15 cellular contexts compared by ENCODE assay signal in genomic region chr21:38927776-38928175, GRCh38.
A peak's percentile ranks its signal among the peaks of the same experiment; 100 is the strongest.
DNase-seq lines count a peak whose midpoint lies in the region; ATAC-seq and TF ChIP-seq lines count a peak whose summit lies in the region.
"Had no signal": no experiment of that assay in that cellular context is flagged by ENCODE, and none has a peak within 500 bp of the region (broad histone marks: within the 10 kb centered on the region; RNA-seq: fewer than 3 reads in every experiment).

No MANE protein-coding gene starts in this region.

- peaks cover 49% of the 10 kb centered on the region for H3K27me3 Mint-ChIP-seq in central memory CD8-positive, alpha-beta T cell
- no peaks in the 10 kb centered on the region for H3K27me3 Mint-ChIP-seq in activated T-helper 2 cell treated with anti-CD3 and anti-CD28 coated beads, Interferon-gamma antibody, Interleukin-2, Interleukin-4, amounts not matched to agents 10 μg/mL and 5 μg/mL and 100 μg/mL, durations not matched to agents 14 hours and 24 hours and 36 hours (ENCODE audit: low read depth)

- DNase-seq in HL-60 (ENCODE audit: low read depth in 1 of 2, low spot score in 1 of 2) = peak in 1 of 2 experiments; percentile 78
- DNase-seq in central memory CD8-positive, alpha-beta T cell (ENCODE audit: low spot score in 2 of 2) = no peak
- peak; percentile 33 for DNase-seq in sigmoid colon
- DNase-seq in activated T-helper 2 cell treated with anti-CD3 and anti-CD28 coated beads, Interferon-gamma antibody, Interleukin-2, Interleukin-4, amounts not matched to agents 10 μg/mL and 5 μg/mL and 100 μg/mL, durations not matched to agents 14 hours and 24 hours and 36 hours (ENCODE audit: low spot score) = no peak
- no peak for DNase-seq in activated CD8-positive, alpha-beta memory T cell treated with anti-CD3 and anti-CD28 coated beads for 24 hours
- DNase-seq in NCI-H2171 treated with DMSO at 0.1 percent for 48 hours (lab: John Stamatoyannopoulos, UW) = no peak
- DNase-seq: BE2C; CD4-positive, alpha-beta memory T cell; DMS79 treated with DMSO at 0.1 percent for 48 hours; GDM1; H9 had no signal

- H3K4me3 ChIP-seq in HL-60 (replicated peaks; ENCODE audit: insufficient read depth, low read length) (no peak overlapping the region), sigmoid colon (no peak overlapping the region)
- H3K4me3 ChIP-seq: A549, GM23338 had no signal

- H3K27ac ChIP-seq in HL-60 (replicated peaks) (peak overlapping the region; percentile 83), KOPT-K1 (ENCODE audit: low read depth, low read length, poor library complexity, severe bottlenecking) (peak overlapping the region; percentile 80), sigmoid colon (no peak overlapping the region)
- H3K27ac ChIP-seq: A549, C4-2B had no signal

- ATAC-seq in central memory CD8-positive, alpha-beta T cell (replicated peaks; ENCODE audit: extremely low read depth, poor library complexity, severe bottlenecking) = no peak
- ATAC-seq: A549, GM23338 had no signal

- H3K36me3 ChIP-seq in KOPT-K1 (ENCODE audit: insufficient read depth, low read length) (no peaks in the 10 kb centered on the region), sigmoid colon (no peaks in the 10 kb centered on the region)
- H3K36me3 ChIP-seq: BE2C had no signal

- no peak overlapping the region for H3K4me3 Mint-ChIP-seq in central memory CD8-positive, alpha-beta T cell
- no peak overlapping the region for H3K4me3 Mint-ChIP-seq in activated T-helper 2 cell treated with anti-CD3 and anti-CD28 coated beads, Interferon-gamma antibody, Interleukin-2, Interleukin-4, amounts not matched to agents 10 μg/mL and 5 μg/mL and 100 μg/mL, durations not matched to agents 14 hours and 24 hours and 36 hours (ENCODE audit: low read depth)
- H3K4me3 Mint-ChIP-seq: CD4-positive, alpha-beta memory T cell; GM23338; H9 had no signal

- H3K27me3 ChIP-seq in HL-60 (ENCODE audit: insufficient read depth, poor library complexity, severe bottlenecking) (no peaks in the 10 kb centered on the region), sigmoid colon (no peaks in the 10 kb centered on the region)
- H3K27me3 ChIP-seq: BE2C had no signal

- no peak for TF ChIP-seq POLR2A in sigmoid colon (IDR thresholded peaks at IDR 0.05)

- peak overlapping the region; percentile 24 for H3K27ac Mint-ChIP-seq in central memory CD8-positive, alpha-beta T cell (ENCODE audit: low read depth)
- no peak overlapping the region for H3K27ac Mint-ChIP-seq in activated T-helper 2 cell treated with anti-CD3 and anti-CD28 coated beads, Interferon-gamma antibody, Interleukin-2, Interleukin-4, amounts not matched to agents 10 μg/mL and 5 μg/mL and 100 μg/mL, durations not matched to agents 14 hours and 24 hours and 36 hours
- H3K27ac Mint-ChIP-seq: CD4-positive, alpha-beta memory T cell; GM23338 had no signal

- 83 to 92% methylated on average over 3 of the region's 3 CpGs for WGBS in sigmoid colon, 2 donors

- H3K4me1 Mint-ChIP-seq in central memory CD8-positive, alpha-beta T cell = no peaks in the 10 kb centered on the region
- peaks cover 30% of the 10 kb centered on the region for H3K4me1 Mint-ChIP-seq in activated T-helper 2 cell treated with anti-CD3 and anti-CD28 coated beads, Interferon-gamma antibody, Interleukin-2, Interleukin-4, amounts not matched to agents 10 μg/mL and 5 μg/mL and 100 μg/mL, durations not matched to agents 14 hours and 24 hours and 36 hours (ENCODE audit: low read depth)
- H3K4me1 Mint-ChIP-seq: CD4-positive, alpha-beta memory T cell; GM23338; H9 had no signal

- H3K36me3 Mint-ChIP-seq in central memory CD8-positive, alpha-beta T cell (ENCODE audit: insufficient read depth) = no peaks in the 10 kb centered on the region
- H3K36me3 Mint-ChIP-seq in activated T-helper 2 cell treated with anti-CD3 and anti-CD28 coated beads, Interferon-gamma antibody, Interleukin-2, Interleukin-4, amounts not matched to agents 10 μg/mL and 5 μg/mL and 100 μg/mL, durations not matched to agents 14 hours and 24 hours and 36 hours (ENCODE audit: low read depth) = peaks cover 6% of the 10 kb centered on the region
- H3K36me3 Mint-ChIP-seq: CD4-positive, alpha-beta memory T cell had no signal

- TF ChIP-seq CTCF in HL-60 (IDR thresholded peaks at IDR 0.05; ENCODE audit: insufficient read depth, low read length) (no peak), sigmoid colon (IDR thresholded peaks at IDR 0.05) (no peak)

- peaks cover 0 to 19% (median 17%) of the 10 kb centered on the region in 4 donors for H3K4me1 ChIP-seq in sigmoid colon

- peaks cover 7% of the 10 kb centered on the region for H3K9me3 Mint-ChIP-seq in central memory CD8-positive, alpha-beta T cell
- peaks cover 12% of the 10 kb centered on the region for H3K9me3 Mint-ChIP-seq in activated T-helper 2 cell treated with anti-CD3 and anti-CD28 coated beads, Interferon-gamma antibody, Interleukin-2, Interleukin-4, amounts not matched to agents 10 μg/mL and 5 μg/mL and 100 μg/mL, durations not matched to agents 14 hours and 24 hours and 36 hours

- peaks cover 12% of the 10 kb centered on the region for H3K9me3 ChIP-seq in KOPT-K1 (ENCODE audit: insufficient read depth, low read length, poor library complexity, severe bottlenecking)
- H3K9me3 ChIP-seq in sigmoid colon = no peaks in the 10 kb centered on the region
- H3K9me3 ChIP-seq: A549, BE2C had no signal

- intact Hi-C loops in sigmoid colon (cut with DNase I) = no loop called here
- intact Hi-C loops in activated T-helper 2 cell treated with anti-CD3 and anti-CD28 coated beads, Interferon-gamma antibody, Interleukin-2, Interleukin-4, amounts not matched to agents 10 μg/mL and 5 μg/mL and 100 μg/mL, durations not matched to agents 14 hours and 24 hours and 36 hours (cut with micrococcal nuclease) = loop anchor here (1.0 kb wide), 1 partner anchor 7 kb away; no protein-coding TSS in a partner anchor

- no peak for TF ChIP-seq EP300 in sigmoid colon (IDR thresholded peaks at IDR 0.05)

Comparison
In these comparisons a context has a peak if more than half of its experiments do, and no peak if none do; other contexts are left out.
1. H3K27ac ChIP-seq: peak in HL-60 (single experiment) and KOPT-K1 (single experiment); none in sigmoid colon (0 of 4).